Comparison of ENCODE assay signal across 8 cellular contexts in the genomic region with DNA sequence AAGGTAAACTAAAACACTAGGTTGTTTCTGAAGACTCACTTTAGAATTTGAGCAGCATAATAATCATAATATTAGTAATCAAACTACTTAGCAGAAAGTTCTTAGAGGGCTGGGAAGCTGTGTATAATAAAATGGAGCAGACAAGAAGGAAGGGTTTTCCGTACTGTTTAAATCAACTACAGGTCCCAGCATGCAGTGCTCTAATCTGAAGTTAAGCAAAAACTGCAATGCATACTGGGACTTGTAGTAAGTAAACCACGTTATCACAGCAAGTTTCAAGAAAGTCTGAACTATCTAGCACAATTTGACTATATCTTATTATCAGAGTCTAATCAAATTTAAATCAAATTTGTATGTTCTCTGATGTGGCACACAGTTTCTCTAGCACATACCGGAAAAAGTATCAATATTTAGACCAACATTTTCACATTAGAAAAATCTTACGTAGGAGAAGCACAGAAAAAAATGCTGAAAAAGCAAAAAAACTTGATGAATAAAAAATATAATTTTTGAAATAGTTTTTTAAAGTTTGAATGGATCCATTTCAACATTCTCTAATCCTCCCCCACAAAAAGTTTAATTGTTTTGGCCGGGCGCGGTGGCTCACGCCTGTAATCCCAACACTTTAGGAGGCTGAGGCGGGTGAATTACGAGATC. TPM values are rescaled to one million over a fixed set of nuclear protein-coding genes. Genes with fewer than 3 reads are reported as not detected.
DNase-seq lines count a peak whose midpoint lies in the region; ATAC-seq, FAIRE-seq and TF ChIP-seq lines count a peak whose summit lies in the region.

No MANE protein-coding gene starts in this region.

- H3K27me3 ChIP-seq in DND-41 (ENCODE audit: insufficient read depth, low read length, poor library complexity): no peaks in the 10 kb centered on the region
- no peaks in the 10 kb centered on the region for H3K27me3 ChIP-seq in KMS-11 (ENCODE audit: insufficient read depth, low read depth)
- H3K27me3 ChIP-seq in endothelial cell of umbilical vein (ENCODE audit: control insufficient read depth in 2 of 2, insufficient read depth in 2 of 2, low read length in 2 of 2): no peaks in the 10 kb centered on the region

- no peak overlapping the region for H3K27ac ChIP-seq in DND-41 (ENCODE audit: low read length)
- H3K27ac ChIP-seq in KMS-11: no peak overlapping the region
- no peak overlapping the region for H3K27ac ChIP-seq in endothelial cell of umbilical vein (ENCODE audit: insufficient read depth, low read depth, low read length)

- in situ Hi-C loops in SK-MEL-5 (cut with HindIII; ENCODE audit: low pct_unique_long_range_greater_than_20kb, low sequenced_read_pairs): no loop called here

- H3K9ac ChIP-seq in DND-41 (ENCODE audit: low read depth, low read length): no peak overlapping the region
- H3K9ac ChIP-seq in KMS-11: no peak overlapping the region
- no peak overlapping the region for H3K9ac ChIP-seq in endothelial cell of umbilical vein (replicated peaks; ENCODE audit: extremely low read depth, insufficient read depth, low read length)

- H3K4me1 ChIP-seq in DND-41 (ENCODE audit: insufficient read depth, low read length) (peaks cover 29% of the 10 kb centered on the region), KMS-11 (ENCODE audit: low read depth, poor library complexity, severe bottlenecking) (peaks cover 60% of the 10 kb centered on the region), endothelial cell of umbilical vein (ENCODE audit: control insufficient read depth, extremely low read depth, insufficient read depth, low read length) (no peaks in the 10 kb centered on the region)

- POLR2A ChIA-PET in endothelial cell of umbilical vein (lab: Charles Lee): no interaction called here

- H3K4me2 ChIP-seq in DND-41 (ENCODE audit: insufficient read depth, low read length): no peak overlapping the region
- H3K4me2 ChIP-seq in KMS-11: peak overlapping the region; percentile 27; the same call in 1 of the 2 replicates
- no peak overlapping the region for H3K4me2 ChIP-seq in endothelial cell of umbilical vein (ENCODE audit: insufficient read depth, low read length)

- H3K9me3 Mint-ChIP-seq in natural killer cell: no peaks in the 10 kb centered on the region

- peak; percentile 35 for DNase-seq in DND-41
- peak; percentile 83 for DNase-seq in SK-MEL-5 (ENCODE audit: low read depth, low spot score)
- peak; percentile 58 for DNase-seq in endothelial cell of umbilical vein (ENCODE audit: low read depth, low spot score)
- DNase-seq in natural killer cell: no peak
- no peak for DNase-seq in omental fat pad (ENCODE audit: low spot score)
- DNase-seq in activated CD8-positive, alpha-beta memory T cell treated with anti-CD3 and anti-CD28 coated beads, Interleukin-2, amount 50 U/mL, for 4 hours: no peak

- CTCF ChIA-PET in endothelial cell of umbilical vein (lab: Charles Lee): interaction anchor here (2.0 kb wide), 1 partner anchor 9 kb away, joined by 6 read pairs; no protein-coding TSS in a partner anchor

- H3K4me3 ChIP-seq in DND-41 (ENCODE audit: low read depth in 1 of 2, low read length in 2 of 2) (no peak overlapping the region), KMS-11 (IDR thresholded peaks at IDR 0.05; ENCODE audit: insufficient read depth, low read depth, low read length) (no peak overlapping the region), endothelial cell of umbilical vein (replicated peaks in 1 of 3; ENCODE audit: insufficient read depth in 1 of 3, low read depth in 1 of 3, low read length in 3 of 3) (no peak overlapping the region)

- peak; percentile 81 for FAIRE-seq in endothelial cell of umbilical vein (lab: Jason Lieb, UNC)

- no peaks in the 10 kb centered on the region for H3K9me3 ChIP-seq in DND-41 (ENCODE audit: insufficient read depth, low read length, severe bottlenecking)
- H3K9me3 ChIP-seq in endothelial cell of umbilical vein (replicated peaks; ENCODE audit: control insufficient read depth, insufficient read depth, low read length): no peaks in the 10 kb centered on the region

- peaks cover 82% of the 10 kb centered on the region for H3K79me2 ChIP-seq in DND-41 (ENCODE audit: insufficient read depth, low read length)
- peaks cover 55% of the 10 kb centered on the region for H3K79me2 ChIP-seq in KMS-11 (ENCODE audit: insufficient read depth, low read depth)
- peaks cover 14% of the 10 kb centered on the region for H3K79me2 ChIP-seq in endothelial cell of umbilical vein (ENCODE audit: control insufficient read depth, insufficient read depth, low read length)

- H3K4me3 Mint-ChIP-seq in natural killer cell: no peak overlapping the region

- TF ChIP-seq CTCF in DND-41 (IDR thresholded peaks at IDR 0.05; ENCODE audit: borderline replicate concordance, extremely low read depth, low read length, poor library complexity, severe bottlenecking) (no peak), KMS-11 (conservative IDR thresholded peaks at IDR 0.05; ENCODE audit: low read depth, low read length) (no peak), endothelial cell of umbilical vein (IDR thresholded peaks at IDR 0.05; ENCODE audit: extremely low read depth in 1 of 2, insufficient read depth in 1 of 2, low read depth in 1 of 2, low read length in 2 of 2) (no peak), natural killer cell (IDR thresholded peaks at IDR 0.05) (no peak), omental fat pad (IDR thresholded peaks at IDR 0.05) (no peak)

- no peaks in the 10 kb centered on the region for H3K9me1 ChIP-seq in endothelial cell of umbilical vein (replicated peaks; ENCODE audit: control insufficient read depth, extremely low read depth, insufficient read depth, low read length)

- H3K27me3 Mint-ChIP-seq in natural killer cell (ENCODE audit: low read depth in 2 of 2): no peaks in the 10 kb centered on the region

- no TSS peak for BruUV-seq in endothelial cell of umbilical vein (replicated peaks; lab: Mats Ljungman, UMichigan)

- H2AFZ ChIP-seq in DND-41 (ENCODE audit: low read depth, low read length): no peak overlapping the region
- H2AFZ ChIP-seq in KMS-11 (ENCODE audit: low read depth): no peak overlapping the region
- no peak overlapping the region for H2AFZ ChIP-seq in endothelial cell of umbilical vein (ENCODE audit: low read depth, low read length)

- peak; percentile 98 for ATAC-seq in DND-41 (ENCODE audit: insufficient read depth, low read depth)
- peak; percentile 79 for ATAC-seq in GM19463 (IDR thresholded peaks at IDR 0.05; ENCODE audit: unreplicated experiment)
- peak; percentile 96 to 100 (median 100) for ATAC-seq in natural killer cell
- no peak for ATAC-seq in omental fat pad (ENCODE audit: low FRiP score)

- H3K36me3 ChIP-seq in DND-41 (ENCODE audit: insufficient read depth, low read length) (no peaks in the 10 kb centered on the region), KMS-11 (ENCODE audit: insufficient read depth) (no peaks in the 10 kb centered on the region), endothelial cell of umbilical vein (ENCODE audit: control insufficient read depth in 2 of 2, extremely low read depth in 1 of 2, insufficient read depth in 2 of 2, low read length in 2 of 2) (no peaks in the 10 kb centered on the region)

- peak overlapping the region in 1 of 2 donors; percentile 54 for H3K27ac Mint-ChIP-seq in natural killer cell

- TF ChIP-seq POLR2A in endothelial cell of umbilical vein (IDR thresholded peaks at IDR 0.05; ENCODE audit: low read depth, low read length): no peak

- peaks cover 8% of the 10 kb centered on the region; the same call in 1 of the 2 replicates for H4K20me1 ChIP-seq in DND-41 (ENCODE audit: insufficient read depth, low read length)
- H4K20me1 ChIP-seq in KMS-11 (ENCODE audit: insufficient read depth): no peaks in the 10 kb centered on the region
- H4K20me1 ChIP-seq in endothelial cell of umbilical vein (replicated peaks; ENCODE audit: control insufficient read depth, extremely low read depth, insufficient read depth, low read length): peaks cover 16% of the 10 kb centered on the region

- intact Hi-C loops in endothelial cell of umbilical vein (cut with micrococcal nuclease): no loop called here
- intact Hi-C loops in natural killer cell (cut with micrococcal nuclease): no loop called here

- dilution Hi-C loops in endothelial cell of umbilical vein (cut with MboI; ENCODE audit: extremely low pct_ligation_motif_present, low sequenced_read_pairs): no loop called here

- H3K4me1 Mint-ChIP-seq in natural killer cell: peaks cover 28 to 58% of the 10 kb centered on the region in 2 donors

- H3K36me3 Mint-ChIP-seq in natural killer cell: no peaks in the 10 kb centered on the region

TF ChIP-seq in endothelial cell of umbilical vein, 7 proteins besides CTCF, POLR2A, EP300 and RAD21:
- TF ChIP-seq, protein P1, sequence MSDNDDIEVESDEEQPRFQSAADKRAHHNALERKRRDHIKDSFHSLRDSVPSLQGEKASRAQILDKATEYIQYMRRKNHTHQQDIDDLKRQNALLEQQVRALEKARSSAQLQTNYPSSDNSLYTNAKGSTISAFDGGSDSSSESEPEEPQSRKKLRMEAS (IDR thresholded peaks at IDR 0.05; ENCODE audit: insufficient read depth, insufficient read length): no peak
- TF ChIP-seq MYC (IDR thresholded peaks at IDR 0.05; ENCODE audit: low read depth, low read length) (no peak), FOS (IDR thresholded peaks at IDR 0.05; ENCODE audit: borderline replicate concordance, insufficient read depth, low read length) (no peak), POLR2AphosphoS5 (IDR thresholded peaks at IDR 0.05; ENCODE audit: insufficient read depth, low read depth, low read length) (no peak), JUN (IDR thresholded peaks at IDR 0.05; ENCODE audit: borderline replicate concordance, insufficient read depth, insufficient read length, low read depth) (no peak), GATA2 (IDR thresholded peaks at IDR 0.05; ENCODE audit: insufficient read depth, insufficient read length, low read depth, low read length) (no peak), EZH2 (IDR thresholded peaks at IDR 0.05; ENCODE audit: borderline replicate concordance, low read depth, low read length, severe bottlenecking) (no peak)

RNA-seq across cellular contexts. Expression of a gene that starts 8.2 kb away (rescaled TPM):
- total RNA-seq in SK-MEL-5 (2014; rRNA removed; shearing (Covaris generic)): 15.2 and 15.3 TPM in 2 replicates
- 22.0 and 43.5 TPM in 2 replicates for polyA plus RNA-seq in SK-MEL-5 (2015; cell fraction: cytosol; rRNA removed)
- polyA plus RNA-seq in SK-MEL-5 (2015; cell fraction: nucleus; rRNA removed): 35.5 and 45.0 TPM in 2 replicates
- total RNA-seq in endothelial cell of umbilical vein: 26.9 and 30.5 TPM in 2 replicates
- 11.9 and 14.1 TPM in 2 replicates for polyA plus RNA-seq in endothelial cell of umbilical vein
- polyA plus RNA-seq in endothelial cell of umbilical vein (2011; cell fraction: cytosol; rRNA removed): 15.2 and 16.4 TPM in 2 replicates
- polyA plus RNA-seq in endothelial cell of umbilical vein (2011; cell fraction: nucleus; rRNA removed): 65.5 and 66.9 TPM in 2 replicates
- polyA plus RNA-seq in endothelial cell of umbilical vein (2012): 20.1 and 22.0 TPM in 2 replicates
- 16.0 and 17.1 TPM in 2 replicates for polyA minus RNA-seq in endothelial cell of umbilical vein
- polyA minus RNA-seq in endothelial cell of umbilical vein (2011; cell fraction: cytosol; rRNA and poly(A)+ RNA removed): 7.9 TPM
- polyA minus RNA-seq in endothelial cell of umbilical vein (2011; cell fraction: nucleus; rRNA and poly(A)+ RNA removed): 32.2 and 33.1 TPM in 2 replicates
- 100 to 1,000 TPM; 138 to 147 (median 139) TPM for total RNA-seq in natural killer cell
- total RNA-seq in omental fat pad: 10 to 100 TPM; 16.1 to 73.0 (median 22.1) TPM

Comparison
In these comparisons a context has a peak if more than half of its experiments do, and no peak if none do; other contexts are left out.
1. DNase-seq: peak in DND-41 (single experiment), SK-MEL-5 (single experiment) and endothelial cell of umbilical vein (single experiment); none in natural killer cell (single experiment), omental fat pad (single experiment) and activated CD8-positive, alpha-beta memory T cell treated with anti-CD3 and anti-CD28 coated beads, Interleukin-2, amount 50 U/mL, for 4 hours (single experiment).